In genomic region chr6:11368760-11369159, GRCh38 we compare ENCODE assay signal across 13 cellular contexts.
DNase-seq lines count a peak whose midpoint lies in the region; ATAC-seq and TF ChIP-seq lines count a peak whose summit lies in the region.
"Had no signal": no experiment of that assay in that cellular context is flagged by ENCODE, and none has a peak within 500 bp of the region (broad histone marks: within the 10 kb centered on the region; RNA-seq: fewer than 3 reads in every experiment).

No MANE protein-coding gene starts in this region.

- DNase-seq in ACHN, result peak; percentile 7
- peak; percentile 39 for DNase-seq in GM10248 (ENCODE audit: extremely low spot score)
- DNase-seq in LHCN-M2 (ENCODE audit: low read depth), result peak; percentile 15
- DNase-seq in foreskin keratinocyte, result peak; percentile 82 to 90
- DNase-seq in NCI-H2081 (lab: John Stamatoyannopoulos, UW), result no peak
- DNase-seq in DMS153 treated with DMSO at 0.1 percent for 48 hours (lab: John Stamatoyannopoulos, UW; ENCODE audit: unreplicated experiment), result no peak
- no peak for DNase-seq in activated CD8-positive, alpha-beta memory T cell treated with anti-CD3 and anti-CD28 coated beads, Interleukin-2, amount 50 U/mL, for 4 hours
- DNase-seq: adrenal gland, NCI-H748 treated with DMSO at 0.1 percent for 48 hours, T1000 had no signal

- POLR2A ChIA-PET in GM10248 (lab: Yijun Ruan, JAX), result no interaction called here

- TF ChIP-seq CTCF in GM10248 (IDR thresholded peaks at IDR 0.05; ENCODE audit: control extremely low read depth, extremely low read depth, low read depth, missing control alignments) (no peak), foreskin keratinocyte (conservative IDR thresholded peaks at IDR 0.05) (no peak)

- in situ Hi-C loops in ACHN (cut with HindIII; ENCODE audit: low pct_ligation_motif_present, low pct_unique_long_range_greater_than_20kb, low sequenced_read_pairs), result no loop called here

- peaks cover 33% of the 10 kb centered on the region for H3K4me1 ChIP-seq in foreskin keratinocyte
- H3K4me1 ChIP-seq: adrenal gland had no signal

- H3K27me3 ChIP-seq in foreskin keratinocyte, result no peaks in the 10 kb centered on the region
- H3K27me3 ChIP-seq: adrenal gland had no signal

- ATAC-seq in foreskin keratinocyte, result peak; percentile 81
- ATAC-seq in GM19452 (IDR thresholded peaks at IDR 0.05; ENCODE audit: unreplicated experiment), result no peak
- ATAC-seq: left lobe of liver had no signal

- H3K27ac ChIP-seq in foreskin keratinocyte, result peak overlapping the region; percentile 91
- H3K27ac ChIP-seq: adrenal gland, KMS-11 had no signal

- CTCF ChIA-PET in GM10248 (lab: Yijun Ruan, JAX), result interaction anchor here (1.0 to 5.7 kb wide), 6 partner anchors 8 to 127 kb away, joined by 4 to 43 read pairs (median 6); no protein-coding TSS in a partner anchor

Comparison
In these comparisons a context has a peak if more than half of its experiments do, and no peak if none do; other contexts are left out.
1. DNase-seq: peak in ACHN (single experiment), GM10248 (single experiment), LHCN-M2 (single experiment) and foreskin keratinocyte (2 of 2); none in NCI-H2081 (0 of 2), DMS153 treated with DMSO at 0.1 percent for 48 hours (single experiment) and activated CD8-positive, alpha-beta memory T cell treated with anti-CD3 and anti-CD28 coated beads, Interleukin-2, amount 50 U/mL, for 4 hours (single experiment).